Comparison of ENCODE assay signal across 14 cellular contexts in the genomic region with DNA sequence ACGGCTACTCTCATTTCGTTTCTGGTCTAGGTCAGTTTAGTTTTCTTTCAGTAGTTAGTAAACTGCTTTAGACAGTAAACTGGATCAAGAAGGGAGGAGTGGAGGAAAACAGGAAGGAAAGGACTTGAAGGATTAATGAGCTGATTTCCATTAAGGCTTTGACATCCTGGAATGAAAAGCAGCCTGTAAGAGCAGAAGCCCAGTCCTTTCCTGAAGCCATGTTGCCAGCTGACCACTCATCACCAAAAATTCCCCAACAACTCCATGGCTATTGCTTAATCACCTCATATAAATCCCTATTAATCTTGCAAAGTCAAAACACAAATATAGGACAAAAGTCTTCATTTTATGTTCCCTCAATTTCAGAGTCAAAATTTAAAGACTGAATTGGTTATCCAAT.
DNase-seq lines count a peak whose midpoint lies in the region; ATAC-seq and TF ChIP-seq lines count a peak whose summit lies in the region.
"Had no signal": no experiment of that assay in that cellular context is flagged by ENCODE, and none has a peak within 500 bp of the region (broad histone marks: within the 10 kb centered on the region; RNA-seq: fewer than 3 reads in every experiment).

No MANE protein-coding gene starts in this region.

- peak; percentile 56 for ATAC-seq in PC-3
- peak in 1 of 4 donors; percentile 32 for ATAC-seq in psoas muscle
- no peak for ATAC-seq in GM21786 (IDR thresholded peaks at IDR 0.05; ENCODE audit: unreplicated experiment)
- ATAC-seq in GM19328 (IDR thresholded peaks at IDR 0.05; ENCODE audit: unreplicated experiment): no peak
- ATAC-seq in HG03469 (IDR thresholded peaks at IDR 0.05; ENCODE audit: unreplicated experiment): no peak
- ATAC-seq: naive thymus-derived CD4-positive, alpha-beta T cell had no signal

- POLR2A ChIA-PET in PC-3 (lab: Charles Lee; ENCODE audit: unreplicated experiment) (no interaction called here), PC-9 (lab: Charles Lee; ENCODE audit: unreplicated experiment) (no interaction called here)

- H4K20me1 ChIP-seq in PC-3 (ENCODE audit: low read length): no peaks in the 10 kb centered on the region
- no peaks in the 10 kb centered on the region for H4K20me1 ChIP-seq in PC-9 (ENCODE audit: insufficient read depth)
- H4K20me1 ChIP-seq: BLaER1 treated with 17β-estradiol and CSF1 and Interleukin-3, amounts not matched to agents 10 nM and 100 nM had no signal

- CTCF ChIA-PET in PC-3 (lab: Charles Lee): interaction anchor here (0.6 kb wide), 1 partner anchor 253 kb away, joined by 13 read pairs; no protein-coding TSS in a partner anchor
- CTCF ChIA-PET in PC-9 (lab: Charles Lee): no interaction called here

- H3K36me3 ChIP-seq in PC-3 (ENCODE audit: low read depth, low read length) (no peaks in the 10 kb centered on the region), psoas muscle (ENCODE audit: insufficient read depth in 1 of 2, low read depth in 1 of 2) (no peaks in the 10 kb centered on the region), PC-9 (ENCODE audit: low read depth) (no peaks in the 10 kb centered on the region)

- peaks cover 5% of the 10 kb centered on the region for H3F3A ChIP-seq in PC-3 (ENCODE audit: low read length, unreplicated experiment)
- peaks cover 14% of the 10 kb centered on the region for H3F3A ChIP-seq in PC-9 (ENCODE audit: insufficient read depth, low read depth)

- H3K9me3 ChIP-seq in PC-3 (ENCODE audit: low read length) (no peaks in the 10 kb centered on the region), psoas muscle (no peaks in the 10 kb centered on the region), PC-9 (ENCODE audit: insufficient read depth, low read depth) (no peaks in the 10 kb centered on the region)
- H3K9me3 ChIP-seq: BLaER1 treated with 17β-estradiol and CSF1 and Interleukin-3, amounts not matched to agents 10 nM and 100 nM had no signal

- H3K9me2 ChIP-seq in PC-3 (replicated peaks; ENCODE audit: low read length) (no peaks in the 10 kb centered on the region), PC-9 (ENCODE audit: insufficient read depth) (no peaks in the 10 kb centered on the region)

- no TSS peak for BruUV-seq in PC-3 (replicated peaks; lab: Mats Ljungman, UMichigan)
- no TSS peak for BruUV-seq in PC-9 (replicated peaks; lab: Mats Ljungman, UMichigan)

- intact Hi-C loops in PC-3 (cut with micrococcal nuclease) (loop anchor here (2.0 to 5.0 kb wide), 2 partner anchors 27 to 48 kb away; no protein-coding TSS in a partner anchor), psoas muscle (cut with DNase I) (loop anchor here (5.0 to 10.0 kb wide), 2 partner anchors 113 to 115 kb away; a partner anchor contains a TSS), PC-9 (cut with micrococcal nuclease; ENCODE audit: unreplicated experiment) (no loop called here)

- WGBS in psoas muscle, 3 donors: 78 to 93% (median 79%) methylated on average over 2 of the region's 2 CpGs

- H3K4me2 ChIP-seq in PC-3 (ENCODE audit: low read length) (peak overlapping the region; percentile 40), PC-9 (no peak overlapping the region)

- H3K9ac ChIP-seq in PC-3 (ENCODE audit: low read length): no peak overlapping the region
- H3K9ac ChIP-seq: BLaER1 treated with 17β-estradiol and CSF1 and Interleukin-3, amounts not matched to agents 10 nM and 100 nM had no signal

- DNase-seq in AG09309 (ENCODE audit: low read depth) (peak; percentile 54), PC-3 (peak; percentile 51), fibroblast of gingiva (ENCODE audit: low read depth) (peak; percentile 69), psoas muscle (no peak), PC-9 (no peak)
- DNase-seq: activated naive CD8-positive, alpha-beta T cell treated with anti-CD3 and anti-CD28 coated beads, Interleukin-2, amount 10 ng/mL, durations not matched to agents 7 days and 5 days; effector CD8-positive, alpha-beta T cell; GDM1; naive thymus-derived CD4-positive, alpha-beta T cell; RPMI8226 had no signal

- H3K4me3 ChIP-seq in AG09309 (ENCODE audit: control insufficient read depth, low read depth, low read length) (no peak overlapping the region), PC-3 (ENCODE audit: low read length) (no peak overlapping the region), psoas muscle (no peak overlapping the region), PC-9 (no peak overlapping the region)
- H3K4me3 ChIP-seq: BLaER1 treated with 17β-estradiol and CSF1 and Interleukin-3, amounts not matched to agents 10 nM and 100 nM had no signal

- H3K27me3 ChIP-seq in PC-3 (ENCODE audit: low read length) (no peaks in the 10 kb centered on the region), psoas muscle (ENCODE audit: insufficient read depth in 3 of 3, low read length in 2 of 3) (no peaks in the 10 kb centered on the region), PC-9 (ENCODE audit: insufficient read depth, low read depth) (no peaks in the 10 kb centered on the region)
- H3K27me3 ChIP-seq: BLaER1 treated with 17β-estradiol and CSF1 and Interleukin-3, amounts not matched to agents 10 nM and 100 nM had no signal

- TF ChIP-seq CTCF in AG09309 (IDR thresholded peaks at IDR 0.05; ENCODE audit: control insufficient read depth, insufficient read depth, low read depth, low read length, missing control alignments) (no peak), PC-3 (conservative IDR thresholded peaks at IDR 0.05; ENCODE audit: low read depth, low read length) (no peak), psoas muscle (IDR thresholded peaks at IDR 0.05) (no peak), PC-9 (conservative IDR thresholded peaks at IDR 0.05) (no peak)

- H3K4me1 ChIP-seq in PC-3 (ENCODE audit: insufficient read depth, low read length): peaks cover 23% of the 10 kb centered on the region
- peaks cover 74% of the 10 kb centered on the region for H3K4me1 ChIP-seq in psoas muscle
- peaks cover 20% of the 10 kb centered on the region for H3K4me1 ChIP-seq in PC-9 (replicated peaks; ENCODE audit: insufficient read depth)

- H2AFZ ChIP-seq in PC-3 (ENCODE audit: low read length): no peak overlapping the region
- H2AFZ ChIP-seq in PC-9: no peak overlapping the region

- H3K27ac ChIP-seq in PC-3 (ENCODE audit: low read length): no peak overlapping the region; the same call in 1 of the 2 replicates
- peak overlapping the region; percentile 88 for H3K27ac ChIP-seq in psoas muscle
- no peak overlapping the region for H3K27ac ChIP-seq in PC-9
- H3K27ac ChIP-seq: BLaER1 treated with 17β-estradiol and CSF1 and Interleukin-3, amounts not matched to agents 10 nM and 100 nM had no signal

- H3K79me2 ChIP-seq in PC-3 (ENCODE audit: low read length): no peaks in the 10 kb centered on the region
- no peaks in the 10 kb centered on the region for H3K79me2 ChIP-seq in PC-9 (ENCODE audit: low read depth)

Comparison
In these comparisons a context has a peak if more than half of its experiments do, and no peak if none do; other contexts are left out.
1. DNase-seq: peak in AG09309 (single experiment), PC-3 (single experiment) and fibroblast of gingiva (single experiment); none in psoas muscle (0 of 2) and PC-9 (0 of 2).